In genomic region chr1:110152133-110152785, GRCh38 we compare ENCODE assay signal across 21 cellular contexts. TPM values are rescaled to one million over a fixed set of nuclear protein-coding genes. Genes with fewer than 3 reads are reported as not detected.
A peak's percentile ranks its signal among the peaks of the same experiment; 100 is the strongest.
DNase-seq lines count a peak whose midpoint lies in the region; ATAC-seq, FAIRE-seq and TF ChIP-seq lines count a peak whose summit lies in the region.
"Had no signal": no experiment of that assay in that cellular context is flagged by ENCODE, and none has a peak within 500 bp of the region (broad histone marks: within the 10 kb centered on the region; RNA-seq: fewer than 3 reads in every experiment).

No MANE protein-coding gene starts in this region.

- TF ChIP-seq CTCF in MCF 10A (IDR thresholded peaks at IDR 0.05; ENCODE audit: unreplicated experiment) (no peak), breast epithelium (IDR thresholded peaks at IDR 0.05) (no peak), thyroid gland (IDR thresholded peaks at IDR 0.05) (no peak)

- no peaks in the 10 kb centered on the region for H3K4me1 Mint-ChIP-seq in MCF 10A (ENCODE audit: insufficient read depth, unreplicated experiment)
- peaks cover 4% of the 10 kb centered on the region for H3K4me1 Mint-ChIP-seq in activated T-helper 17 cell treated with anti-CD3 and anti-CD28 coated beads, Interleukin-2, amount 50 U/mL, for 72 hours
- H3K4me1 Mint-ChIP-seq: immature natural killer cell had no signal

- TF ChIP-seq POLR2A in breast epithelium (IDR thresholded peaks at IDR 0.05) (no peak), thyroid gland (IDR thresholded peaks at IDR 0.05) (no peak)

- WGBS in thyroid gland, 2 donors, result 66 to 69% methylated on average over 6 to 8 of the region's 8 CpGs

- H3K4me3 Mint-ChIP-seq in MCF 10A (ENCODE audit: unreplicated experiment), result no peak overlapping the region
- H3K4me3 Mint-ChIP-seq in activated T-helper 17 cell treated with anti-CD3 and anti-CD28 coated beads, Interleukin-2, amount 50 U/mL, for 72 hours, result no peak overlapping the region
- H3K4me3 Mint-ChIP-seq: activated naive CD4-positive, alpha-beta T cell treated with anti-CD3 and anti-CD28 coated beads for 36 hours; immature natural killer cell had no signal

- no peak for FAIRE-seq in urothelium cell line (lab: Jason Lieb, UNC)
- FAIRE-seq: A204.1, colon, GM12892 had no signal

- H3K27ac ChIP-seq in breast epithelium (no peak overlapping the region), SJSA1 (no peak overlapping the region), thyroid gland (no peak overlapping the region)
- H3K27ac ChIP-seq: prostate gland, upper lobe of left lung, VCaP had no signal

- H3K9me3 ChIP-seq in breast epithelium, result no peaks in the 10 kb centered on the region
- peaks cover 8% of the 10 kb centered on the region; the same call in 1 of the 2 replicates for H3K9me3 ChIP-seq in SJSA1 (replicated peaks)
- H3K9me3 ChIP-seq in thyroid gland, result no peaks in the 10 kb centered on the region
- H3K9me3 ChIP-seq: prostate gland, upper lobe of left lung had no signal

- H3K27me3 ChIP-seq in breast epithelium, result peaks cover 0 to 64% of the 10 kb centered on the region in 2 donors
- H3K27me3 ChIP-seq in SJSA1 (replicated peaks), result peaks cover 11% of the 10 kb centered on the region
- no peaks in the 10 kb centered on the region for H3K27me3 ChIP-seq in thyroid gland

- peak; percentile 28 for DNase-seq in MCF 10A (ENCODE audit: unreplicated experiment)
- no peak for DNase-seq in breast epithelium (ENCODE audit: low spot score in 2 of 2)
- DNase-seq in SJSA1 (ENCODE audit: low read depth in 1 of 2, low spot score in 2 of 2), result peak; percentile 27 to 65
- DNase-seq in fibroblast of peridontal ligament (ENCODE audit: extremely low read depth), result peak; percentile 37
- DNase-seq in urothelium cell line (ENCODE audit: low spot score), result peak; percentile 67
- DNase-seq in KG1 (lab: John Stamatoyannopoulos, UW), result no peak
- DNase-seq in thyroid gland, result no peak
- DNase-seq: activated naive CD4-positive, alpha-beta T cell treated with anti-CD3 and anti-CD28 coated beads for 36 hours; immature natural killer cell; NCI-H1105 treated with DMSO at 0.1 percent for 48 hours; NCI-H510A treated with DMSO at 0.1 percent for 48 hours; stimulated activated CD4-positive, alpha-beta T cell treated with anti-CD3 and anti-CD28 coated beads, Interleukin-1b, Interleukin-23, amount 100 ng/mL, for 48 hours; upper lobe of left lung had no signal

- H3K36me3 ChIP-seq in breast epithelium (no peaks in the 10 kb centered on the region), SJSA1 (no peaks in the 10 kb centered on the region), thyroid gland (no peaks in the 10 kb centered on the region)
- H3K36me3 ChIP-seq: prostate gland, upper lobe of left lung had no signal

- POLR2A ChIA-PET in MCF 10A (lab: Yijun Ruan, JAX), result no interaction called here

- no peak for ATAC-seq in activated T-helper 17 cell treated with anti-CD3 and anti-CD28 coated beads, Interleukin-2, amount 50 U/mL, for 72 hours (replicated peaks)

- H3K4me3 ChIP-seq in breast epithelium, result no peak overlapping the region
- H3K4me3 ChIP-seq in SJSA1, result no peak overlapping the region
- H3K4me3 ChIP-seq in thyroid gland (replicated peaks in 1 of 3), result no peak overlapping the region
- H3K4me3 ChIP-seq: prostate gland, upper lobe of left lung had no signal

- no TSS peak for BruUV-seq in MCF 10A (replicated peaks; lab: Mats Ljungman, UMichigan)

- no peaks in the 10 kb centered on the region for H3K36me3 Mint-ChIP-seq in MCF 10A (ENCODE audit: insufficient read depth, unreplicated experiment)
- no peaks in the 10 kb centered on the region for H3K36me3 Mint-ChIP-seq in activated T-helper 17 cell treated with anti-CD3 and anti-CD28 coated beads, Interleukin-2, amount 50 U/mL, for 72 hours (ENCODE audit: low read depth)
- H3K36me3 Mint-ChIP-seq: immature natural killer cell had no signal

- H3K27me3 Mint-ChIP-seq in MCF 10A (ENCODE audit: insufficient read depth, unreplicated experiment), result peaks cover 36% of the 10 kb centered on the region
- peaks cover 56% of the 10 kb centered on the region for H3K27me3 Mint-ChIP-seq in activated T-helper 17 cell treated with anti-CD3 and anti-CD28 coated beads, Interleukin-2, amount 50 U/mL, for 72 hours

- H3K9me3 Mint-ChIP-seq in MCF 10A (ENCODE audit: unreplicated experiment), result no peaks in the 10 kb centered on the region
- H3K9me3 Mint-ChIP-seq in activated T-helper 17 cell treated with anti-CD3 and anti-CD28 coated beads, Interleukin-2, amount 50 U/mL, for 72 hours, result no peaks in the 10 kb centered on the region
- H3K9me3 Mint-ChIP-seq: activated naive CD4-positive, alpha-beta T cell treated with anti-CD3 and anti-CD28 coated beads for 36 hours had no signal

- H3K4me1 ChIP-seq in breast epithelium, result peaks cover 0 to 11% of the 10 kb centered on the region in 2 donors
- H3K4me1 ChIP-seq in SJSA1 (replicated peaks), result peaks cover 36% of the 10 kb centered on the region
- peaks cover 0 to 11% of the 10 kb centered on the region in 2 donors for H3K4me1 ChIP-seq in thyroid gland

- H3K27ac Mint-ChIP-seq in MCF 10A (ENCODE audit: low read depth, unreplicated experiment), result no peak overlapping the region
- H3K27ac Mint-ChIP-seq in activated T-helper 17 cell treated with anti-CD3 and anti-CD28 coated beads, Interleukin-2, amount 50 U/mL, for 72 hours, result no peak overlapping the region
- H3K27ac Mint-ChIP-seq: activated naive CD4-positive, alpha-beta T cell treated with anti-CD3 and anti-CD28 coated beads for 36 hours; immature natural killer cell had no signal

- CTCF ChIA-PET in MCF 10A (lab: Yijun Ruan, JAX), result interaction anchor here (1.1 kb wide), 1 partner anchor 51 kb away, joined by 4 read pairs; no protein-coding TSS in a partner anchor

- intact Hi-C loops in MCF 10A (cut with micrococcal nuclease) (no loop called here), breast epithelium (cut with DNase I; ENCODE audit: low total_unique reads) (no loop called here), thyroid gland (cut with DNase I) (no loop called here)

RNA-seq across cellular contexts. Expression of gene SLC6A17, which starts 2.0 kb away (rescaled TPM):
- total RNA-seq in MCF 10A (2022) (0.20 TPM in 1 of 2 replicates, not detected in the other), breast epithelium (under 1 TPM; under 0.01 to 0.29 (median under 0.01) TPM), thyroid gland (under 1 TPM; under 0.01 to 0.49 (median 0.18) TPM)
- total RNA-seq in SJSA1 (2014; rRNA removed; shearing (Covaris generic)), result 1.0 and 2.1 TPM in 2 replicates
- total RNA-seq in activated T-helper 17 cell treated with anti-CD3 and anti-CD28 coated beads, Interleukin-2, amount 50 U/mL, for 72 hours, result not detected
- total RNA-seq: HT-29 had no signal

RNA-seq across cellular contexts. Expression of gene UBL4B, which starts 40.0 kb away (rescaled TPM):
- total RNA-seq in MCF 10A (2022) (not detected in 2 replicates), breast epithelium (1 to 10 TPM in 1 of 3 donors, under 1 TPM in 2; 0.29 to 1.6 (median 0.96) TPM), thyroid gland (under 1 TPM in 1 of 4 donors, not detected in 3; 0.27 TPM)
- total RNA-seq in SJSA1 (2014; rRNA removed; shearing (Covaris generic)), result not detected in 2 replicates
- not detected for total RNA-seq in activated T-helper 17 cell treated with anti-CD3 and anti-CD28 coated beads, Interleukin-2, amount 50 U/mL, for 72 hours
- total RNA-seq: activated naive CD4-positive, alpha-beta T cell treated with anti-CD3 and anti-CD28 coated beads for 36 hours; HT-29; mononuclear cell; upper lobe of left lung had no signal

RNA-seq across cellular contexts. Expression of gene KCNC4, which starts 57.9 kb away (rescaled TPM):
- total RNA-seq in MCF 10A (2022) (1.1 and 1.3 TPM in 2 replicates), breast epithelium (10 to 100 TPM in 1 of 3 donors, 1 to 10 TPM in 2; 3.8 to 12.6 (median 5.2) TPM), thyroid gland (10 to 100 TPM in 1 of 4 donors, 1 to 10 TPM in 3; 3.8 to 12.5 (median 4.6) TPM)
- total RNA-seq in SJSA1 (2014; rRNA removed; shearing (Covaris generic)), result 0.26 and 1.2 TPM in 2 replicates
- total RNA-seq in activated T-helper 17 cell treated with anti-CD3 and anti-CD28 coated beads, Interleukin-2, amount 50 U/mL, for 72 hours, result 10 to 100 TPM; 13.4 to 18.9 TPM

Comparison
In these comparisons a context has a peak if more than half of its experiments do, and no peak if none do; other contexts are left out.
1. DNase-seq: peak in MCF 10A (single experiment), SJSA1 (2 of 2), fibroblast of peridontal ligament (single experiment) and urothelium cell line (single experiment); none in breast epithelium (0 of 2), KG1 (single experiment) and thyroid gland (0 of 2).